Comparison of ENCODE assay signal across 22 cellular contexts in genomic region chr6:144601221-144601620, GRCh38.
A peak's percentile ranks its signal among the peaks of the same experiment; 100 is the strongest.
DNase-seq lines count a peak whose midpoint lies in the region; ATAC-seq, FAIRE-seq and TF ChIP-seq lines count a peak whose summit lies in the region.
"Had no signal": no experiment of that assay in that cellular context is flagged by ENCODE, and none has a peak within 500 bp of the region (broad histone marks: within the 10 kb centered on the region; RNA-seq: fewer than 3 reads in every experiment).

No MANE protein-coding gene starts in this region.

- H3K36me3 ChIP-seq in astrocyte (ENCODE audit: insufficient read depth, low read length) (no peaks in the 10 kb centered on the region), esophagus squamous epithelium (peaks cover 0 to 6% (median 0%) of the 10 kb centered on the region in 3 donors)
- H3K36me3 ChIP-seq: HAP-1 had no signal

- FAIRE-seq in GM19239 (lab: Jason Lieb, UNC) (peak; percentile 11), astrocyte (lab: Jason Lieb, UNC) (no peak)
- FAIRE-seq: D721Med, G401.6 had no signal

- no peaks in the 10 kb centered on the region for H3K9me3 Mint-ChIP-seq in activated naive CD8-positive, alpha-beta T cell (ENCODE audit: low read depth)
- H3K9me3 Mint-ChIP-seq in activated naive CD8-positive, alpha-beta T cell treated with anti-CD3 and anti-CD28 coated beads for 36 hours = peaks cover 6% of the 10 kb centered on the region
- H3K9me3 Mint-ChIP-seq in astrocyte (ENCODE audit: unreplicated experiment) = peaks cover 2% of the 10 kb centered on the region
- H3K9me3 Mint-ChIP-seq in activated T-cell treated with anti-CD3 and anti-CD28 coated beads, Interleukin-2, amount 50 U/mL, for 4 hours = no peaks in the 10 kb centered on the region

- no peak overlapping the region for H3K4me3 Mint-ChIP-seq in activated naive CD8-positive, alpha-beta T cell
- H3K4me3 Mint-ChIP-seq in activated naive CD8-positive, alpha-beta T cell treated with anti-CD3 and anti-CD28 coated beads for 36 hours = no peak overlapping the region
- H3K4me3 Mint-ChIP-seq in astrocyte (ENCODE audit: unreplicated experiment) = no peak overlapping the region
- no peak overlapping the region for H3K4me3 Mint-ChIP-seq in activated T-cell treated with anti-CD3 and anti-CD28 coated beads, Interleukin-2, amount 50 U/mL, for 4 hours
- H3K4me3 Mint-ChIP-seq: CD4-positive, alpha-beta T cell had no signal

- no peaks in the 10 kb centered on the region for H3K27me3 Mint-ChIP-seq in activated naive CD8-positive, alpha-beta T cell
- H3K27me3 Mint-ChIP-seq in activated naive CD8-positive, alpha-beta T cell treated with anti-CD3 and anti-CD28 coated beads for 36 hours = no peaks in the 10 kb centered on the region
- H3K27me3 Mint-ChIP-seq in astrocyte (ENCODE audit: low read depth, unreplicated experiment) = no peaks in the 10 kb centered on the region
- no peaks in the 10 kb centered on the region for H3K27me3 Mint-ChIP-seq in activated T-cell treated with anti-CD3 and anti-CD28 coated beads, Interleukin-2, amount 50 U/mL, for 4 hours (ENCODE audit: low read depth)
- H3K27me3 Mint-ChIP-seq: CD4-positive, alpha-beta T cell had no signal

- no peak for ATAC-seq in activated T-cell treated with anti-CD3 and anti-CD28 coated beads, Interleukin-2, amount 50 U/mL, for 4 hours

- intact Hi-C loops in esophagus squamous epithelium (cut with DNase I) = no loop called here

- no peak overlapping the region for H3K4me2 ChIP-seq in astrocyte (ENCODE audit: low read length)
- H3K4me2 ChIP-seq: BLaER1 treated with 17β-estradiol and CSF1 and Interleukin-3, amounts not matched to agents 10 nM and 100 nM; PC-9 had no signal

- no peak for TF ChIP-seq POLR2A in esophagus squamous epithelium (IDR thresholded peaks at IDR 0.05)

- H4K20me1 ChIP-seq in astrocyte (ENCODE audit: insufficient read depth, low read length) = no peaks in the 10 kb centered on the region
- H4K20me1 ChIP-seq: BLaER1 treated with 17β-estradiol and CSF1 and Interleukin-3, amounts not matched to agents 10 nM and 100 nM had no signal

- H3K4me1 Mint-ChIP-seq in activated naive CD8-positive, alpha-beta T cell (ENCODE audit: low read depth) = peaks cover 67% of the 10 kb centered on the region
- H3K4me1 Mint-ChIP-seq in activated naive CD8-positive, alpha-beta T cell treated with anti-CD3 and anti-CD28 coated beads for 36 hours = peaks cover 54% of the 10 kb centered on the region
- no peaks in the 10 kb centered on the region for H3K4me1 Mint-ChIP-seq in astrocyte (ENCODE audit: low read depth, unreplicated experiment)
- H3K4me1 Mint-ChIP-seq in activated T-cell treated with anti-CD3 and anti-CD28 coated beads, Interleukin-2, amount 50 U/mL, for 4 hours (ENCODE audit: low read depth) = peaks cover 51% of the 10 kb centered on the region

- 88 to 96% methylated on average over 2 of the region's 2 CpGs for WGBS in esophagus squamous epithelium, 2 donors

- DNase-seq in activated naive CD8-positive, alpha-beta T cell treated with anti-CD3 and anti-CD28 coated beads for 36 hours = no peak
- DNase-seq in GM19239 (ENCODE audit: insufficient read length, low spot score) = no peak
- peak; percentile 81 for DNase-seq in astrocyte (ENCODE audit: low read depth)
- no peak for DNase-seq in activated T-cell treated with anti-CD3 and anti-CD28 coated beads, Interleukin-2, amount 50 U/mL, for 4 hours
- no peak for DNase-seq in esophagus squamous epithelium (lab: John Stamatoyannopoulos, UW)
- no peak for DNase-seq in SW480 (ENCODE audit: low spot score)
- DNase-seq: CD4-positive, alpha-beta T cell; GOT3; KBM-7; MM.1S; NCI-H2081; NCI-H2227 treated with DMSO at 0.1 percent for 48 hours; NCI-H526 treated with DMSO at 0.1 percent for 48 hours; PC-9; Right ventricle myocardium superior; RPMI8226 had no signal

- TF ChIP-seq CTCF in astrocyte (IDR thresholded peaks at IDR 0.05; ENCODE audit: insufficient read depth, low read depth, low read length) (no peak), esophagus squamous epithelium (IDR thresholded peaks at IDR 0.05) (no peak)

- peaks cover 20% of the 10 kb centered on the region for H3K36me3 Mint-ChIP-seq in activated naive CD8-positive, alpha-beta T cell
- H3K36me3 Mint-ChIP-seq in activated naive CD8-positive, alpha-beta T cell treated with anti-CD3 and anti-CD28 coated beads for 36 hours = peaks cover 33% of the 10 kb centered on the region
- peaks cover 6% of the 10 kb centered on the region for H3K36me3 Mint-ChIP-seq in astrocyte (ENCODE audit: low read depth, unreplicated experiment)
- H3K36me3 Mint-ChIP-seq in activated T-cell treated with anti-CD3 and anti-CD28 coated beads, Interleukin-2, amount 50 U/mL, for 4 hours (ENCODE audit: insufficient read depth) = peaks cover 21% of the 10 kb centered on the region

- H3K4me3 ChIP-seq in astrocyte (ENCODE audit: insufficient read depth, low read depth, low read length) (no peak overlapping the region), esophagus squamous epithelium (no peak overlapping the region)
- H3K4me3 ChIP-seq: BLaER1 treated with 17β-estradiol and CSF1 and Interleukin-3, amounts not matched to agents 10 nM and 100 nM; HAP-1; PC-9; SJSA1 had no signal

- H3K27me3 ChIP-seq in astrocyte (ENCODE audit: insufficient read depth, low read length) (no peaks in the 10 kb centered on the region), esophagus squamous epithelium (no peaks in the 10 kb centered on the region)
- H3K27me3 ChIP-seq: BLaER1 treated with 17β-estradiol and CSF1 and Interleukin-3, amounts not matched to agents 10 nM and 100 nM; SJSA1 had no signal

- no peak overlapping the region for H2AFZ ChIP-seq in astrocyte (ENCODE audit: low read depth, low read length)
- H2AFZ ChIP-seq: PC-9 had no signal

- no peaks in the 10 kb centered on the region for H3K79me2 ChIP-seq in astrocyte (ENCODE audit: insufficient read depth, low read length)

- H3K9me3 ChIP-seq in astrocyte (ENCODE audit: insufficient read depth, low read depth, low read length) = peaks cover 3% of the 10 kb centered on the region
- H3K9me3 ChIP-seq in esophagus squamous epithelium = peaks cover 0 to 6% (median 0%) of the 10 kb centered on the region in 3 donors
- H3K9me3 ChIP-seq: HAP-1, SJSA1 had no signal

- H3K4me1 ChIP-seq in astrocyte (ENCODE audit: insufficient read depth, low read length) (no peaks in the 10 kb centered on the region), esophagus squamous epithelium (no peaks in the 10 kb centered on the region)
- H3K4me1 ChIP-seq: SJSA1 had no signal

- no peak overlapping the region for H3K27ac ChIP-seq in astrocyte (ENCODE audit: low read depth, low read length)
- no peak overlapping the region for H3K27ac ChIP-seq in esophagus squamous epithelium
- H3K27ac ChIP-seq: BLaER1 treated with 17β-estradiol and CSF1 and Interleukin-3, amounts not matched to agents 10 nM and 100 nM; PC-9; SJSA1 had no signal

- peak overlapping the region; percentile 35 for H3K27ac Mint-ChIP-seq in activated naive CD8-positive, alpha-beta T cell
- H3K27ac Mint-ChIP-seq in activated naive CD8-positive, alpha-beta T cell treated with anti-CD3 and anti-CD28 coated beads for 36 hours = no peak overlapping the region
- H3K27ac Mint-ChIP-seq in astrocyte (ENCODE audit: unreplicated experiment) = no peak overlapping the region
- H3K27ac Mint-ChIP-seq: CD4-positive, alpha-beta T cell had no signal

- H3K9ac ChIP-seq in astrocyte (ENCODE audit: low read length) = no peak overlapping the region
- H3K9ac ChIP-seq: BLaER1 treated with 17β-estradiol and CSF1 and Interleukin-3, amounts not matched to agents 10 nM and 100 nM had no signal
